In genomic region chr17:81681672-81682071, GRCh38 we compare ENCODE assay signal across 16 cellular contexts. TPM values are rescaled to one million over a fixed set of nuclear protein-coding genes. Genes with fewer than 3 reads are reported as not detected.
A peak's percentile ranks its signal among the peaks of the same experiment; 100 is the strongest.
DNase-seq lines count a peak whose midpoint lies in the region; ATAC-seq and TF ChIP-seq lines count a peak whose summit lies in the region.
"Had no signal": no experiment of that assay in that cellular context is flagged by ENCODE, and none has a peak within 500 bp of the region (broad histone marks: within the 10 kb centered on the region; RNA-seq: fewer than 3 reads in every experiment).

No MANE protein-coding gene starts in this region.

- H3K4me3 ChIP-seq in neural progenitor cell: no peak overlapping the region

- H3K36me3 ChIP-seq in neural progenitor cell: no peaks in the 10 kb centered on the region

- H3K4me1 ChIP-seq in neural progenitor cell: peaks cover 10% of the 10 kb centered on the region

- no peak overlapping the region for H3K27ac ChIP-seq in neural progenitor cell
- H3K27ac ChIP-seq: gastroesophageal sphincter had no signal

- no peak overlapping the region for H3K27ac Mint-ChIP-seq in activated naive CD8-positive, alpha-beta T cell treated with anti-CD3 and anti-CD28 coated beads, Interleukin-2, amount 50 U/mL, for 24 hours
- no peak overlapping the region for H3K27ac Mint-ChIP-seq in neural progenitor cell
- H3K27ac Mint-ChIP-seq: activated naive CD8-positive, alpha-beta T cell treated with anti-CD3 and anti-CD28 coated beads, Interleukin-2, amount 10 ng/mL, durations not matched to agents 7 days and 5 days had no signal

- DNase-seq in NCI-H1694 treated with DMSO at 0.1 percent for 48 hours (lab: John Stamatoyannopoulos, UW) (peak; percentile 61), NCI-H1694 (lab: John Stamatoyannopoulos, UW) (no peak), NCI-H1417 treated with DMSO at 0.1 percent for 48 hours (lab: John Stamatoyannopoulos, UW) (peak; percentile 49), neural progenitor cell (ENCODE audit: low spot score) (no peak), GM10266 (ENCODE audit: extremely low spot score) (no peak), HCEC 1CT (no peak), RPMI8226 (no peak)
- DNase-seq in activated naive CD8-positive, alpha-beta T cell treated with anti-CD3 and anti-CD28 coated beads, Interleukin-2, amount 50 U/mL, for 24 hours: no peak
- DNase-seq: activated CD4-positive, CD25-positive, alpha-beta regulatory T cell; activated naive CD8-positive, alpha-beta T cell treated with anti-CD3 and anti-CD28 coated beads, Interleukin-2, amount 10 ng/mL, durations not matched to agents 7 days and 5 days; dermis blood vessel endothelial cell; GDM1; GOT3; stimulated activated CD4-positive, alpha-beta T cell treated with anti-CD3 and anti-CD28 coated beads, Interleukin-4, amount 100 ng/mL, for 1 hour had no signal

- peaks cover 6% of the 10 kb centered on the region for H3F3A ChIP-seq in neural progenitor cell (ENCODE audit: low read depth)

- TF ChIP-seq CTCF in neural progenitor cell (IDR thresholded peaks at IDR 0.05): no peak
- no peak for TF ChIP-seq CTCF in GM10266 (IDR thresholded peaks at IDR 0.05; ENCODE audit: control insufficient read depth, insufficient read depth, low read depth, missing control alignments)

- peaks cover 35% of the 10 kb centered on the region for H3K4me1 Mint-ChIP-seq in activated naive CD8-positive, alpha-beta T cell treated with anti-CD3 and anti-CD28 coated beads, Interleukin-2, amount 50 U/mL, for 24 hours
- H3K4me1 Mint-ChIP-seq in neural progenitor cell: peaks cover 23% of the 10 kb centered on the region

- H3K36me3 Mint-ChIP-seq in activated naive CD8-positive, alpha-beta T cell treated with anti-CD3 and anti-CD28 coated beads, Interleukin-2, amount 50 U/mL, for 24 hours (ENCODE audit: low read depth): peaks cover 23% of the 10 kb centered on the region
- H3K36me3 Mint-ChIP-seq in neural progenitor cell: peaks cover 5% of the 10 kb centered on the region

- no peaks in the 10 kb centered on the region for H3K9me3 ChIP-seq in neural progenitor cell (ENCODE audit: low read depth)
- H3K9me3 ChIP-seq: gastroesophageal sphincter had no signal

- ATAC-seq in activated naive CD8-positive, alpha-beta T cell treated with anti-CD3 and anti-CD28 coated beads, Interleukin-2, amount 50 U/mL, for 24 hours: no peak
- ATAC-seq: gastroesophageal sphincter, HepG2 had no signal

- H4K20me1 ChIP-seq in neural progenitor cell (ENCODE audit: low read depth): peaks cover 27% of the 10 kb centered on the region

- H3K9ac ChIP-seq in neural progenitor cell: no peak overlapping the region

- H3K27me3 Mint-ChIP-seq in activated naive CD8-positive, alpha-beta T cell treated with anti-CD3 and anti-CD28 coated beads, Interleukin-2, amount 50 U/mL, for 24 hours: peaks cover 2% of the 10 kb centered on the region
- peaks cover 2% of the 10 kb centered on the region for H3K27me3 Mint-ChIP-seq in neural progenitor cell (ENCODE audit: insufficient read depth, low read depth)
- H3K27me3 Mint-ChIP-seq: activated naive CD8-positive, alpha-beta T cell treated with anti-CD3 and anti-CD28 coated beads, Interleukin-2, amount 10 ng/mL, durations not matched to agents 7 days and 5 days had no signal

- no peaks in the 10 kb centered on the region for H3K9me3 Mint-ChIP-seq in activated naive CD8-positive, alpha-beta T cell treated with anti-CD3 and anti-CD28 coated beads, Interleukin-2, amount 50 U/mL, for 24 hours
- no peaks in the 10 kb centered on the region for H3K9me3 Mint-ChIP-seq in neural progenitor cell
- H3K9me3 Mint-ChIP-seq: activated naive CD8-positive, alpha-beta T cell treated with anti-CD3 and anti-CD28 coated beads, Interleukin-2, amount 10 ng/mL, durations not matched to agents 7 days and 5 days had no signal

- H3K4me2 ChIP-seq in neural progenitor cell: no peak overlapping the region

- H2AFZ ChIP-seq in neural progenitor cell (replicated peaks): no peak overlapping the region

- peak overlapping the region; percentile 6 for H3K4me3 Mint-ChIP-seq in activated naive CD8-positive, alpha-beta T cell treated with anti-CD3 and anti-CD28 coated beads, Interleukin-2, amount 50 U/mL, for 24 hours
- peak overlapping the region; percentile 46 for H3K4me3 Mint-ChIP-seq in neural progenitor cell
- H3K4me3 Mint-ChIP-seq: activated naive CD8-positive, alpha-beta T cell treated with anti-CD3 and anti-CD28 coated beads, Interleukin-2, amount 10 ng/mL, durations not matched to agents 7 days and 5 days had no signal

- H3K27me3 ChIP-seq in neural progenitor cell: no peaks in the 10 kb centered on the region
- H3K27me3 ChIP-seq: gastroesophageal sphincter had no signal

- peaks cover 50% of the 10 kb centered on the region for H3K79me2 ChIP-seq in neural progenitor cell (ENCODE audit: low read depth)

RNA-seq across cellular contexts. Expression of gene ARL16, which starts 1.9 kb away (rescaled TPM):
- 31.2 and 40.3 TPM in 2 replicates for total RNA-seq in neural progenitor cell (ENCODE audit: low replicate concordance)

RNA-seq across cellular contexts. Expression of gene HGS, which starts 2.1 kb away (rescaled TPM):
- 46.2 and 79.3 TPM in 2 replicates for total RNA-seq in neural progenitor cell (ENCODE audit: low replicate concordance)

RNA-seq across cellular contexts. Expression of gene CCDC137, which starts 15.1 kb away (rescaled TPM):
- total RNA-seq in neural progenitor cell (ENCODE audit: low replicate concordance): 22.4 and 27.8 TPM in 2 replicates

RNA-seq across cellular contexts. Expression of gene OXLD1, which starts 15.3 kb away (rescaled TPM):
- total RNA-seq in neural progenitor cell (ENCODE audit: low replicate concordance): 11.9 and 51.4 TPM in 2 replicates

RNA-seq across cellular contexts. Expression of gene MRPL12, which starts 21.5 kb away (rescaled TPM):
- 13.2 and 30.9 TPM in 2 replicates for total RNA-seq in neural progenitor cell (ENCODE audit: low replicate concordance)

Comparison
In these comparisons a context has a peak if more than half of its experiments do, and no peak if none do; other contexts are left out.
1. DNase-seq: peak in NCI-H1694 treated with DMSO at 0.1 percent for 48 hours (single experiment) and NCI-H1417 treated with DMSO at 0.1 percent for 48 hours (single experiment); none in NCI-H1694 (single experiment), activated naive CD8-positive, alpha-beta T cell treated with anti-CD3 and anti-CD28 coated beads, Interleukin-2, amount 50 U/mL, for 24 hours (single experiment), neural progenitor cell (single experiment), GM10266 (single experiment), HCEC 1CT (single experiment) and RPMI8226 (single experiment).